Comparison of ENCODE assay signal across 8 cellular contexts in genomic region chr9:19441730-19442129, GRCh38. TPM values are rescaled to one million over a fixed set of nuclear protein-coding genes. Genes with fewer than 3 reads are reported as not detected.
DNase-seq lines count a peak whose midpoint lies in the region; ATAC-seq and TF ChIP-seq lines count a peak whose summit lies in the region.

No MANE protein-coding gene starts in this region.

- no peaks in the 10 kb centered on the region for H3K27me3 Mint-ChIP-seq in activated CD8-positive, alpha-beta memory T cell treated with anti-CD3 and anti-CD28 coated beads, Interleukin-2, amount 10 ng/mL, durations not matched to agents 7 days and 5 days
- peaks cover 9% of the 10 kb centered on the region for H3K27me3 Mint-ChIP-seq in GM23338 (ENCODE audit: insufficient read depth, low read depth, poor library complexity)

- H3K4me2 ChIP-seq in GM23338 = no peak overlapping the region

- peak; percentile 86 for ATAC-seq in activated CD8-positive, alpha-beta memory T cell treated with anti-CD3 and anti-CD28 coated beads, Interleukin-2, amount 10 ng/mL, durations not matched to agents 7 days and 5 days
- ATAC-seq in HG02763 (IDR thresholded peaks at IDR 0.05; ENCODE audit: unreplicated experiment) (peak; percentile 86), GM23338 (no peak)
- peak; percentile 53 for ATAC-seq in stimulated activated effector memory CD8-positive, alpha-beta T cell treated with anti-CD3 and anti-CD28 coated beads, Interleukin-12 subunit alpha, Interleukin-12 subunit beta, amount 100 ng/mL, for 72 hours

- TF ChIP-seq CTCF in brain microvascular endothelial cell (IDR thresholded peaks at IDR 0.05; ENCODE audit: low read depth, low read length, missing control alignments) (no peak), GM23338 (conservative IDR thresholded peaks at IDR 0.05; ENCODE audit: low read depth in 2 of 2) (no peak)

- no peaks in the 10 kb centered on the region for H4K20me1 ChIP-seq in GM23338 (replicated peaks; ENCODE audit: insufficient read depth)

- H3K9me2 ChIP-seq in GM23338 (ENCODE audit: insufficient read depth) = no peaks in the 10 kb centered on the region

- H2AFZ ChIP-seq in GM23338 = no peak overlapping the region

- in situ Hi-C loops in brain microvascular endothelial cell (cut with HindIII; ENCODE audit: low pct_ligation_motif_present, low sequenced_read_pairs) = no loop called here

- peaks cover 21% of the 10 kb centered on the region for H3K4me1 ChIP-seq in GM23338 (ENCODE audit: insufficient read depth)

- peaks cover 5% of the 10 kb centered on the region for H3K36me3 Mint-ChIP-seq in activated CD8-positive, alpha-beta memory T cell treated with anti-CD3 and anti-CD28 coated beads, Interleukin-2, amount 10 ng/mL, durations not matched to agents 7 days and 5 days
- no peaks in the 10 kb centered on the region for H3K36me3 Mint-ChIP-seq in stimulated activated effector memory CD8-positive, alpha-beta T cell treated with anti-CD3 and anti-CD28 coated beads, Interleukin-12 subunit alpha, Interleukin-12 subunit beta, amount 100 ng/mL, for 72 hours
- H3K36me3 Mint-ChIP-seq in GM23338 (ENCODE audit: low read depth) = peaks cover 38% of the 10 kb centered on the region

- CTCF ChIA-PET in activated CD8-positive, alpha-beta memory T cell treated with anti-CD3 and anti-CD28 coated beads, Interleukin-2, amount 10 ng/mL, durations not matched to agents 7 days and 5 days (lab: Charles Lee) = interaction anchor here (0.8 to 5.6 kb wide), 4 partner anchors 12 to 23 kb away, joined by 3 to 37 read pairs (median 16); no protein-coding TSS in a partner anchor

- peaks cover 17% of the 10 kb centered on the region for H3K4me1 Mint-ChIP-seq in activated CD8-positive, alpha-beta memory T cell treated with anti-CD3 and anti-CD28 coated beads, Interleukin-2, amount 10 ng/mL, durations not matched to agents 7 days and 5 days
- H3K4me1 Mint-ChIP-seq in stimulated activated effector memory CD8-positive, alpha-beta T cell treated with anti-CD3 and anti-CD28 coated beads, Interleukin-12 subunit alpha, Interleukin-12 subunit beta, amount 100 ng/mL, for 72 hours = peaks cover 9% of the 10 kb centered on the region
- H3K4me1 Mint-ChIP-seq in GM23338 = peaks cover 33% of the 10 kb centered on the region

- no peaks in the 10 kb centered on the region for H3K9me3 Mint-ChIP-seq in activated CD8-positive, alpha-beta memory T cell treated with anti-CD3 and anti-CD28 coated beads, Interleukin-2, amount 10 ng/mL, durations not matched to agents 7 days and 5 days (ENCODE audit: low read depth)
- no peaks in the 10 kb centered on the region for H3K9me3 Mint-ChIP-seq in stimulated activated effector memory CD8-positive, alpha-beta T cell treated with anti-CD3 and anti-CD28 coated beads, Interleukin-12 subunit alpha, Interleukin-12 subunit beta, amount 100 ng/mL, for 72 hours
- no peaks in the 10 kb centered on the region for H3K9me3 Mint-ChIP-seq in GM23338

- no peak overlapping the region for H3K4me3 ChIP-seq in brain microvascular endothelial cell (ENCODE audit: low read depth, low read length)
- no peak overlapping the region for H3K4me3 ChIP-seq in GM23338

- H3K27ac ChIP-seq in brain microvascular endothelial cell (no peak overlapping the region), GM23338 (ENCODE audit: low read depth) (no peak overlapping the region)

- H3K36me3 ChIP-seq in brain microvascular endothelial cell (replicated peaks) = no peaks in the 10 kb centered on the region
- 0 out of 2 replicates have a peak, but pooled peaks cover 7% of the 10 kb centered on the region for H3K36me3 ChIP-seq in GM23338 (ENCODE audit: insufficient read depth)

- H3K27ac Mint-ChIP-seq in activated CD8-positive, alpha-beta memory T cell treated with anti-CD3 and anti-CD28 coated beads, Interleukin-2, amount 10 ng/mL, durations not matched to agents 7 days and 5 days = peak overlapping the region; percentile 79
- H3K27ac Mint-ChIP-seq in stimulated activated effector memory CD8-positive, alpha-beta T cell treated with anti-CD3 and anti-CD28 coated beads, Interleukin-12 subunit alpha, Interleukin-12 subunit beta, amount 100 ng/mL, for 72 hours = peak overlapping the region; percentile 68
- no peak overlapping the region for H3K27ac Mint-ChIP-seq in GM23338

- H3F3A ChIP-seq in GM23338 (replicated peaks; ENCODE audit: low read depth) = 0 out of 2 replicates have a peak, but pooled peaks cover 5% of the 10 kb centered on the region

- no peak for DNase-seq in activated CD8-positive, alpha-beta memory T cell treated with anti-CD3 and anti-CD28 coated beads, Interleukin-2, amount 10 ng/mL, durations not matched to agents 7 days and 5 days
- no peak for DNase-seq in activated CD8-positive, alpha-beta memory T cell treated with anti-CD3 and anti-CD28 coated beads, Interleukin-2, amount 50 U/mL, for 48 hours
- DNase-seq in OCI-M1 (lab: John Stamatoyannopoulos, UW) = peak; percentile 48
- no peak for DNase-seq in stimulated activated effector memory CD8-positive, alpha-beta T cell treated with anti-CD3 and anti-CD28 coated beads, Interleukin-12 subunit alpha, Interleukin-12 subunit beta, amount 100 ng/mL, for 72 hours (ENCODE audit: low spot score in 2 of 2)
- DNase-seq in mucosa of gallbladder (ENCODE audit: low spot score) = no peak
- no peak for DNase-seq in brain microvascular endothelial cell
- DNase-seq in GM23338 (ENCODE audit: low spot score) = no peak

- H3K79me2 ChIP-seq in GM23338 (replicated peaks; ENCODE audit: insufficient read depth) = no peaks in the 10 kb centered on the region

- no peaks in the 10 kb centered on the region for H3K27me3 ChIP-seq in brain microvascular endothelial cell (replicated peaks)
- no peaks in the 10 kb centered on the region for H3K27me3 ChIP-seq in GM23338 (ENCODE audit: insufficient read depth)

- peak overlapping the region; percentile 71 for H3K4me3 Mint-ChIP-seq in activated CD8-positive, alpha-beta memory T cell treated with anti-CD3 and anti-CD28 coated beads, Interleukin-2, amount 10 ng/mL, durations not matched to agents 7 days and 5 days
- H3K4me3 Mint-ChIP-seq in stimulated activated effector memory CD8-positive, alpha-beta T cell treated with anti-CD3 and anti-CD28 coated beads, Interleukin-12 subunit alpha, Interleukin-12 subunit beta, amount 100 ng/mL, for 72 hours = peak overlapping the region; percentile 52
- no peak overlapping the region for H3K4me3 Mint-ChIP-seq in GM23338

TF ChIP-seq in GM23338, 12 proteins besides CTCF, POLR2A, EP300 and RAD21:
- TF ChIP-seq REST (IDR thresholded peaks at IDR 0.05; ENCODE audit: unreplicated experiment) (no peak), CREB1 (CRISPR knock-in tag; IDR thresholded peaks at IDR 0.05; ENCODE audit: low read depth) (no peak), POLR2AphosphoS5 (IDR thresholded peaks at IDR 0.05; ENCODE audit: low read depth) (no peak), EZH2phosphoT487 (IDR thresholded peaks at IDR 0.05; ENCODE audit: unreplicated experiment) (no peak), EZH2 (IDR thresholded peaks at IDR 0.05; ENCODE audit: low read depth, unreplicated experiment) (no peak), NANOG (IDR thresholded peaks at IDR 0.05; ENCODE audit: borderline replicate concordance) (no peak), JUNB (IDR thresholded peaks at IDR 0.05; ENCODE audit: unreplicated experiment) (no peak), STAT1 (IDR thresholded peaks at IDR 0.05; ENCODE audit: unreplicated experiment) (no peak)

RNA-seq across cellular contexts. Expression of gene ACER2, which starts 32.9 kb away (rescaled TPM):
- 1 to 10 TPM; 1.9 to 2.1 TPM for total RNA-seq in activated CD8-positive, alpha-beta memory T cell treated with anti-CD3 and anti-CD28 coated beads, Interleukin-2, amount 10 ng/mL, durations not matched to agents 7 days and 5 days
- 3.4 TPM for total RNA-seq in mucosa of gallbladder
- 11.6 and 14.6 TPM in 2 replicates for total RNA-seq in GM23338 (2014; rRNA removed; shearing (Covaris generic))
- 0.87 and 1.3 TPM in 2 replicates for polyA plus RNA-seq in GM23338 (2016; fragmentation: Nextera tagmentation; extraction: Ambion mirVana)
